8 cellular contexts compared by ENCODE assay signal in the genomic region with DNA sequence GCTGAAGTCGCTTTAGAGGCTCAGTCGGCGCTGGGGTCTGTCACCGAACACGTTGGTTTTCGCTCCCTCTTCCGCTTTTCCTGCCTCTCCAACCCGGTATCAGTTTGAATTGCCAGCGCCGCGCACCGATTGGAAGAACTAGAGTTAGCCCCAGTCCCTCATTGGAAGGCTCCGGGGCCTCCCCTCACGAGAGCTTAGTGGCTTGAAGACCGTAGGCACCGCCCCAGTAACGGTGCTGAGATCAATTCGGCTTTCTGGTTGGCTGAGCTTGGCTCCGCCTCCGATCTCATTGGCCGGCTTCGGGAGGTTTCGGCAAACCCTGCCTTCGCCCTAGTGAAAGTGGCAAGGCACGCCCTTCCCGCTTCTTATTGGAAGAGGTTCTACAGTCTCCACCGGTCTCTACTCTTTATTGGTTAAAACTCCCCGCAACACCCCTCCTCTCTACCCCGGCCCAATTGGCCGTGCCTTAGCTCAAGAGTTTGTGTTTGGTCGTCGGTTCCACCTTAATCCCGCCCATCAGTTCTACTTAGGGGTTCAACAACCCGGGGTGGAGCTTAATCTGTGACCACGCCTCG. TPM values are rescaled to one million over a fixed set of nuclear protein-coding genes. Genes with fewer than 3 reads are reported as not detected.
DNase-seq lines count a peak whose midpoint lies in the region; ATAC-seq lines count a peak whose summit lies in the region.
"Not testable (repeated sequence)": the region's sequence is repeated elsewhere in the genome, so short reads cannot be mapped to it uniquely, and the experiment has no call there.

A gene (minus strand): TSS at position 51 of the 575 bp plus-strand sequence. CDS start 814 bp downstream, outside the sequence.

- not testable (repeated sequence) for H3K9me3 ChIP-seq in right cardiac atrium (ENCODE audit: control insufficient read depth, low read length); aorta (ENCODE audit: control insufficient read depth, low read length)

- ATAC-seq in GM18858 (IDR thresholded peaks at IDR 0.05; ENCODE audit: unreplicated experiment) (peak; percentile 82), HG03066 (IDR thresholded peaks at IDR 0.05; ENCODE audit: low read depth, unreplicated experiment) (peak; percentile 87), right cardiac atrium (peak; percentile 93 to 94), aorta (ENCODE audit: low FRiP score) (peak; percentile 93)

- under 1% methylated on average over 21 of the region's 36 CpGs for WGBS in right cardiac atrium
- 0 to 1% methylated on average over 16 to 21 of the region's 36 CpGs for WGBS in aorta, 2 donors

- not testable (repeated sequence) for H3K27me3 ChIP-seq in right cardiac atrium (ENCODE audit: control insufficient read depth, insufficient read depth); aorta (ENCODE audit: control insufficient read depth in 1 of 2, insufficient read depth in 2 of 2, low read length in 1 of 2)

- H3K27ac ChIP-seq in right cardiac atrium (ENCODE audit: low read length) (peak within 1 kb of the TSS; percentile 71), aorta (ENCODE audit: low read depth in 1 of 2, low read length in 2 of 2) (peak within 1 kb of the TSS in 1 of 2 donors; percentile 59)

- not testable (repeated sequence) for H3K4me1 ChIP-seq in right cardiac atrium (ENCODE audit: control insufficient read depth, insufficient read depth, low read length); aorta (ENCODE audit: control insufficient read depth in 1 of 2, insufficient read depth in 2 of 2, low read length in 2 of 2)

- not testable (repeated sequence) for H3K36me3 ChIP-seq in aorta (ENCODE audit: control insufficient read depth in 1 of 2, insufficient read depth in 2 of 2, low read length in 1 of 2)

- peak; percentile 99 for DNase-seq in NCI-H2081 treated with DMSO at 0.1 percent for 48 hours (lab: John Stamatoyannopoulos, UW)
- DNase-seq in T-helper 22 cell (ENCODE audit: low read depth), result peak; percentile 98
- DNase-seq in anterior cingulate cortex (lab: John Stamatoyannopoulos, UW), result peak; percentile 42 to 100 (median 98)
- DNase-seq in right cardiac atrium, result peak; percentile 98
- DNase-seq in renal cortical epithelial cell (ENCODE audit: low read depth), result peak; percentile 99
- DNase-seq in aorta, result peak; percentile 98 to 99

- intact Hi-C loops in right cardiac atrium (cut with DNase I); aorta (cut with DNase I): not testable (repeated sequence)

- not testable (repeated sequence) for H3K4me3 ChIP-seq in right cardiac atrium (ENCODE audit: low read length)
- peak within 1 kb of the TSS in 1 of 2 donors; percentile 26 for H3K4me3 ChIP-seq in aorta (ENCODE audit: low read length in 2 of 2)

RNA-seq across cellular contexts. Expression of the gene that starts here (rescaled TPM):
- total RNA-seq in right cardiac atrium (1 to 10 TPM; 1.0 to 3.9 (median 1.7) TPM), renal cortical epithelial cell (1.9 and 6.8 TPM in 2 replicates), aorta (1 to 10 TPM; 3.3 TPM)
- polyA plus RNA-seq in right cardiac atrium (1.1 TPM), aorta (1 to 10 TPM in 1 of 2 donors, under 1 TPM in 1; 0.79 to 2.4 TPM)
